Comparison of ENCODE assay signal across 1 cellular context in the genomic region with DNA sequence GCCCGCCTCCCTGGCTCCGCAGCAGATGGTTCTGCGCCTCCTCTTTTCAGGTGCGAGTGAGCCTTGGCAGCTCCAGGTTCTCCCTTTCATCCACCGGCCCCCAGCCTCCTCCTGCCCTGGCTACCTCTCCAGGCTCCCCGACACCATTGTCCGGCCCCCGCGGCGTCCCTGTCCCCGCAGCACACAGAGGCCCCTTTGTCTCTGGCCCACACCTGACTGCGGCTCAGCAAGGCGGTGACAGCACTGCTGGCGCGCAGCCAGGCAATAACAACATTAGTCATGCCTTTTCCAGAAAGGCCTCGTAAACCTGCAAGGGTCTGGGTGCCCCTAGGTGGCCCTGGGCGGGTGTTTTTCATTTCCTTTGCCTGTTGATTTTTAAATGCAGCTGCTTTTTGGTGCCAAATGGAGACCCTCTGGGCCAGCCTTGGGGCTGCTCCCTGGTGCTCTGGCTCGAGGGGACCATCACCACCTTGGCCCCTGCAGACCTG.
TF ChIP-seq lines count a peak whose summit lies in the region.

No MANE protein-coding gene starts in this region.

TF ChIP-seq in HepG2, 621 proteins besides CTCF, POLR2A, EP300 and RAD21 (continued from another document and continues in another):
- no peak for TF ChIP-seq ZNF703 (CRISPR knock-in tag; IDR thresholded peaks at IDR 0.05; ENCODE audit: borderline replicate concordance)
- 0 out of 2 replicates have a peak, but pooled peaks have one; percentile 18 for TF ChIP-seq MIER2 (CRISPR knock-in tag; IDR thresholded peaks at IDR 0.05)
- TF ChIP-seq KAT2B (IDR thresholded peaks at IDR 0.05; ENCODE audit: borderline replicate concordance, low read depth, low read length) = no peak
- TF ChIP-seq, protein P1, sequence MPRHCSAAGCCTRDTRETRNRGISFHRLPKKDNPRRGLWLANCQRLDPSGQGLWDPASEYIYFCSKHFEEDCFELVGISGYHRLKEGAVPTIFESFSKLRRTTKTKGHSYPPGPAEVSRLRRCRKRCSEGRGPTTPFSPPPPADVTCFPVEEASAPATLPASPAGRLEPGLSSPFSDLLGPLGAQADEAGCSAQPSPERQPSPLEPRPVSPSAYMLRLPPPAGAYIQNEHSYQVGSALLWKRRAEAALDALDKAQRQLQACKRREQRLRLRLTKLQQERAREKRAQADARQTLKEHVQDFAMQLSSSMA (CRISPR knock-in tag; IDR thresholded peaks at IDR 0.05) = no peak
- no peak for TF ChIP-seq SRSF9 (IDR thresholded peaks at IDR 0.05; ENCODE audit: borderline replicate concordance, insufficient read depth, low read depth, low read length, poor library complexity, severe bottlenecking)
- TF ChIP-seq, protein P2, sequence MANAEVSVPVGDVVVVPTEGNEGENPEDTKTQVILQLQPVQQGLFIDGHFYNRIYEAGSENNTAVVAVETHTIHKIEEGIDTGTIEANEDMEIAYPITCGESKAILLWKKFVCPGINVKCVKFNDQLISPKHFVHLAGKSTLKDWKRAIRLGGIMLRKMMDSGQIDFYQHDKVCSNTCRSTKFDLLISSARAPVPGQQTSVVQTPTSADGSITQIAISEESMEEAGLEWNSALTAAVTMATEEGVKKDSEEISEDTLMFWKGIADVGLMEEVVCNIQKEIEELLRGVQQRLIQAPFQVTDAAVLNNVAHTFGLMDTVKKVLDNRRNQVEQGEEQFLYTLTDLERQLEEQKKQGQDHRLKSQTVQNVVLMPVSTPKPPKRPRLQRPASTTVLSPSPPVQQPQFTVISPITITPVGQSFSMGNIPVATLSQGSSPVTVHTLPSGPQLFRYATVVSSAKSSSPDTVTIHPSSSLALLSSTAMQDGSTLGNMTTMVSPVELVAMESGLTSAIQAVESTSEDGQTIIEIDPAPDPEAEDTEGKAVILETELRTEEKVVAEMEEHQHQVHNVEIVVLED (CRISPR knock-in tag; IDR thresholded peaks at IDR 0.05; ENCODE audit: borderline replicate concordance) = peak; percentile 27; the same call in 1 of the 2 replicates
- TF ChIP-seq IKZF4 (CRISPR knock-in tag; IDR thresholded peaks at IDR 0.05; ENCODE audit: borderline replicate concordance, low read depth, not compliant biosample characterization) = no peak
- TF ChIP-seq FOXK1 (CRISPR knock-in tag; IDR thresholded peaks at IDR 0.05; ENCODE audit: borderline replicate concordance, low read depth) = peak; percentile 60; the same call in 1 of the 2 replicates
- TF ChIP-seq MAZ (IDR thresholded peaks at IDR 0.05; ENCODE audit: borderline replicate concordance, low read depth, low read length) = peak; percentile 63
- TF ChIP-seq MAZ (CRISPR knock-in tag; IDR thresholded peaks at IDR 0.05; ENCODE audit: low read depth) = no peak
- TF ChIP-seq HNRNPLL (IDR thresholded peaks at IDR 0.05; ENCODE audit: low read depth, low read length, poor library complexity, severe bottlenecking) = peak; percentile 38
- peak; percentile 99 for TF ChIP-seq ZNF331 (CRISPR knock-in tag; IDR thresholded peaks at IDR 0.05)
- TF ChIP-seq FOXJ3 (CRISPR knock-in tag; IDR thresholded peaks at IDR 0.05; ENCODE audit: borderline replicate concordance) = peak; percentile 39; the same call in 1 of the 2 replicates
- TF ChIP-seq, protein P3, sequence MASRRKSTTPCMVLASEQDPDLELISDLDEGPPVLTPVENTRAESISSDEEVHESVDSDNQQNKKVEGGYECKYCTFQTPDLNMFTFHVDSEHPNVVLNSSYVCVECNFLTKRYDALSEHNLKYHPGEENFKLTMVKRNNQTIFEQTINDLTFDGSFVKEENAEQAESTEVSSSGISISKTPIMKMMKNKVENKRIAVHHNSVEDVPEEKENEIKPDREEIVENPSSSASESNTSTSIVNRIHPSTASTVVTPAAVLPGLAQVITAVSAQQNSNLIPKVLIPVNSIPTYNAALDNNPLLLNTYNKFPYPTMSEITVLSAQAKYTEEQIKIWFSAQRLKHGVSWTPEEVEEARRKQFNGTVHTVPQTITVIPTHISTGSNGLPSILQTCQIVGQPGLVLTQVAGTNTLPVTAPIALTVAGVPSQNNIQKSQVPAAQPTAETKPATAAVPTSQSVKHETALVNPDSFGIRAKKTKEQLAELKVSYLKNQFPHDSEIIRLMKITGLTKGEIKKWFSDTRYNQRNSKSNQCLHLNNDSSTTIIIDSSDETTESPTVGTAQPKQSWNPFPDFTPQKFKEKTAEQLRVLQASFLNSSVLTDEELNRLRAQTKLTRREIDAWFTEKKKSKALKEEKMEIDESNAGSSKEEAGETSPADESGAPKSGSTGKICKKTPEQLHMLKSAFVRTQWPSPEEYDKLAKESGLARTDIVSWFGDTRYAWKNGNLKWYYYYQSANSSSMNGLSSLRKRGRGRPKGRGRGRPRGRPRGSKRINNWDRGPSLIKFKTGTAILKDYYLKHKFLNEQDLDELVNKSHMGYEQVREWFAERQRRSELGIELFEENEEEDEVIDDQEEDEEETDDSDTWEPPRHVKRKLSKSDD (CRISPR knock-in tag; IDR thresholded peaks at IDR 0.05; ENCODE audit: low read depth) = no peak
- TF ChIP-seq ZMYM3 (CRISPR knock-in tag; IDR thresholded peaks at IDR 0.05) = peak; percentile 65; the same call in 1 of the 2 replicates
- TF ChIP-seq, protein P4, sequence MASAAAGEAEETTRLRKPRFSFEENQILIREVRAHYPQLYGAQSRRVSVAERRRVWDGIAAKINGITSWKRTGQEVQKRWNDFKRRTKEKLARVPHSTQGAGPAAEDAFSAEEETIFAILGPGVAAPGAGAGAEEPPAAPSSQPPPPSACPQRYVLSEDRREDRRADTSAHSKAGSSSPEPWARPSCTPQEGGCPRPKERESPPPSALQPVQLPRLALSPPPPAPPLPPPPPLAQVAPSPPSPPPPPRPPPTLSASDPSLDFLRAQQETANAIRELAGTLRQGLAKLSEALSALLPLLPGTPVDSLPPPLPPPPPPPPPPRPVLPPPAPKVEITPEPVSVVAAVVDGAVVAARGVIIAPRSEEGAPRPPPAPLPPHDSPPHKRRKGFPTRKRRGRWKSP (CRISPR knock-in tag; IDR thresholded peaks at IDR 0.05) = no peak
- TF ChIP-seq SOX13 (IDR thresholded peaks at IDR 0.05) = no peak; the same call in 1 of the 2 replicates
- TF ChIP-seq SOX13 (CRISPR knock-in tag; conservative IDR thresholded peaks at IDR 0.05 in 1 of 2, IDR thresholded peaks at IDR 0.05 in 1 of 2) = peak in 1 of 2 experiments; percentile 89; a peak in 2 of 4 replicates
- no peak for TF ChIP-seq NR2F6 (IDR thresholded peaks at IDR 0.05)
- TF ChIP-seq NR2F6 (CRISPR knock-in tag; IDR thresholded peaks at IDR 0.05) = peak; percentile 84
- TF ChIP-seq SAP130 (CRISPR knock-in tag; IDR thresholded peaks at IDR 0.05; ENCODE audit: low read depth) = peak; percentile 86
- TF ChIP-seq, protein P5, sequence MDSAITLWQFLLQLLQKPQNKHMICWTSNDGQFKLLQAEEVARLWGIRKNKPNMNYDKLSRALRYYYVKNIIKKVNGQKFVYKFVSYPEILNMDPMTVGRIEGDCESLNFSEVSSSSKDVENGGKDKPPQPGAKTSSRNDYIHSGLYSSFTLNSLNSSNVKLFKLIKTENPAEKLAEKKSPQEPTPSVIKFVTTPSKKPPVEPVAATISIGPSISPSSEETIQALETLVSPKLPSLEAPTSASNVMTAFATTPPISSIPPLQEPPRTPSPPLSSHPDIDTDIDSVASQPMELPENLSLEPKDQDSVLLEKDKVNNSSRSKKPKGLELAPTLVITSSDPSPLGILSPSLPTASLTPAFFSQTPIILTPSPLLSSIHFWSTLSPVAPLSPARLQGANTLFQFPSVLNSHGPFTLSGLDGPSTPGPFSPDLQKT (CRISPR knock-in tag; IDR thresholded peaks at IDR 0.05; ENCODE audit: borderline replicate concordance) = no peak
- TF ChIP-seq HMG20B (CRISPR knock-in tag; conservative IDR thresholded peaks at IDR 0.05) = 0 out of 2 replicates have a peak, but pooled peaks have one; percentile 57
- TF ChIP-seq SNAPC2 (CRISPR knock-in tag; IDR thresholded peaks at IDR 0.05) = no peak
- peak; percentile 81 for TF ChIP-seq FOXA3 (CRISPR knock-in tag; IDR thresholded peaks at IDR 0.05)
- no peak for TF ChIP-seq AHR (CRISPR knock-in tag; IDR thresholded peaks at IDR 0.05)
- no peak for TF ChIP-seq NBN (conservative IDR thresholded peaks at IDR 0.05)
- TF ChIP-seq, protein P6, sequence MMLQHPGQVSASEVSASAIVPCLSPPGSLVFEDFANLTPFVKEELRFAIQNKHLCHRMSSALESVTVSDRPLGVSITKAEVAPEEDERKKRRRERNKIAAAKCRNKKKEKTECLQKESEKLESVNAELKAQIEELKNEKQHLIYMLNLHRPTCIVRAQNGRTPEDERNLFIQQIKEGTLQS (CRISPR knock-in tag; IDR thresholded peaks at IDR 0.05) = peak; percentile 74
- no peak for TF ChIP-seq DR1 (CRISPR knock-in tag; IDR thresholded peaks at IDR 0.05)
- peak; percentile 97 for TF ChIP-seq FOSL2 (CRISPR knock-in tag; IDR thresholded peaks at IDR 0.05)
- TF ChIP-seq, protein P7, sequence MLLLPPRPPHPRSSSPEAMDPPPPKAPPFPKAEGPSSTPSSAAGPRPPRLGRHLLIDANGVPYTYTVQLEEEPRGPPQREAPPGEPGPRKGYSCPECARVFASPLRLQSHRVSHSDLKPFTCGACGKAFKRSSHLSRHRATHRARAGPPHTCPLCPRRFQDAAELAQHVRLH (CRISPR knock-in tag; IDR thresholded peaks at IDR 0.05; ENCODE audit: borderline replicate concordance, low read depth) = no peak; the same call in 1 of the 2 replicates
- no peak for TF ChIP-seq KLF15 (CRISPR knock-in tag; IDR thresholded peaks at IDR 0.05; ENCODE audit: borderline replicate concordance)
- no peak for TF ChIP-seq CBFB (CRISPR knock-in tag; IDR thresholded peaks at IDR 0.05)
- TF ChIP-seq SYNCRIP (IDR thresholded peaks at IDR 0.05; ENCODE audit: insufficient read depth, low read depth, low read length) = no peak
- TF ChIP-seq, protein P8, sequence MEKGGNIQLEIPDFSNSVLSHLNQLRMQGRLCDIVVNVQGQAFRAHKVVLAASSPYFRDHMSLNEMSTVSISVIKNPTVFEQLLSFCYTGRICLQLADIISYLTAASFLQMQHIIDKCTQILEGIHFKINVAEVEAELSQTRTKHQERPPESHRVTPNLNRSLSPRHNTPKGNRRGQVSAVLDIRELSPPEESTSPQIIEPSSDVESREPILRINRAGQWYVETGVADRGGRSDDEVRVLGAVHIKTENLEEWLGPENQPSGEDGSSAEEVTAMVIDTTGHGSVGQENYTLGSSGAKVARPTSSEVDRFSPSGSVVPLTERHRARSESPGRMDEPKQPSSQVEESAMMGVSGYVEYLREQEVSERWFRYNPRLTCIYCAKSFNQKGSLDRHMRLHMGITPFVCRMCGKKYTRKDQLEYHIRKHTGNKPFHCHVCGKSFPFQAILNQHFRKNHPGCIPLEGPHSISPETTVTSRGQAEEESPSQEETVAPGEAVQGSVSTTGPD (CRISPR knock-in tag; IDR thresholded peaks at IDR 0.05) = no peak; the same call in 1 of the 2 replicates
- TF ChIP-seq ZNF619 (CRISPR knock-in tag; IDR thresholded peaks at IDR 0.05) = no peak
- TF ChIP-seq HHEX (CRISPR knock-in tag; IDR thresholded peaks at IDR 0.05) = 0 out of 2 replicates have a peak, but pooled peaks have one; percentile 14
- TF ChIP-seq, protein P9, sequence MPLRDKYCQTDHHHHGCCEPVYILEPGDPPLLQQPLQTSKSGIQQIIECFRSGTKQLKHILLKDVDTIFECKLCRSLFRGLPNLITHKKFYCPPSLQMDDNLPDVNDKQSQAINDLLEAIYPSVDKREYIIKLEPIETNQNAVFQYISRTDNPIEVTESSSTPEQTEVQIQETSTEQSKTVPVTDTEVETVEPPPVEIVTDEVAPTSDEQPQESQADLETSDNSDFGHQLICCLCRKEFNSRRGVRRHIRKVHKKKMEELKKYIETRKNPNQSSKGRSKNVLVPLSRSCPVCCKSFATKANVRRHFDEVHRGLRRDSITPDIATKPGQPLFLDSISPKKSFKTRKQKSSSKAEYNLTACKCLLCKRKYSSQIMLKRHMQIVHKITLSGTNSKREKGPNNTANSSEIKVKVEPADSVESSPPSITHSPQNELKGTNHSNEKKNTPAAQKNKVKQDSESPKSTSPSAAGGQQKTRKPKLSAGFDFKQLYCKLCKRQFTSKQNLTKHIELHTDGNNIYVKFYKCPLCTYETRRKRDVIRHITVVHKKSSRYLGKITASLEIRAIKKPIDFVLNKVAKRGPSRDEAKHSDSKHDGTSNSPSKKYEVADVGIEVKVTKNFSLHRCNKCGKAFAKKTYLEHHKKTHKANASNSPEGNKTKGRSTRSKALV (CRISPR knock-in tag; IDR thresholded peaks at IDR 0.05) = no peak
- TF ChIP-seq DMAP1 (CRISPR knock-in tag; IDR thresholded peaks at IDR 0.05) = peak; percentile 56; the same call in 1 of the 2 replicates
- no peak for TF ChIP-seq ZNF841 (CRISPR knock-in tag; IDR thresholded peaks at IDR 0.05; ENCODE audit: borderline replicate concordance)
- TF ChIP-seq, protein P10, sequence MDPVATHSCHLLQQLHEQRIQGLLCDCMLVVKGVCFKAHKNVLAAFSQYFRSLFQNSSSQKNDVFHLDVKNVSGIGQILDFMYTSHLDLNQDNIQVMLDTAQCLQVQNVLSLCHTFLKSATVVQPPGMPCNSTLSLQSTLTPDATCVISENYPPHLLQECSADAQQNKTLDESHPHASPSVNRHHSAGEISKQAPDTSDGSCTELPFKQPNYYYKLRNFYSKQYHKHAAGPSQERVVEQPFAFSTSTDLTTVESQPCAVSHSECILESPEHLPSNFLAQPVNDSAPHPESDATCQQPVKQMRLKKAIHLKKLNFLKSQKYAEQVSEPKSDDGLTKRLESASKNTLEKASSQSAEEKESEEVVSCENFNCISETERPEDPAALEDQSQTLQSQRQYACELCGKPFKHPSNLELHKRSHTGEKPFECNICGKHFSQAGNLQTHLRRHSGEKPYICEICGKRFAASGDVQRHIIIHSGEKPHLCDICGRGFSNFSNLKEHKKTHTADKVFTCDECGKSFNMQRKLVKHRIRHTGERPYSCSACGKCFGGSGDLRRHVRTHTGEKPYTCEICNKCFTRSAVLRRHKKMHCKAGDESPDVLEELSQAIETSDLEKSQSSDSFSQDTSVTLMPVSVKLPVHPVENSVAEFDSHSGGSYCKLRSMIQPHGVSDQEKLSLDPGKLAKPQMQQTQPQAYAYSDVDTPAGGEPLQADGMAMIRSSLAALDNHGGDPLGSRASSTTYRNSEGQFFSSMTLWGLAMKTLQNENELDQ (CRISPR knock-in tag; IDR thresholded peaks at IDR 0.05; ENCODE audit: borderline replicate concordance) = no peak
- peak; percentile 64 for TF ChIP-seq SRSF1 (optimal IDR thresholded peaks at IDR 0.05; ENCODE audit: low read depth, low read length)
- TF ChIP-seq RNF2 (conservative IDR thresholded peaks at IDR 0.05; ENCODE audit: low read depth) = no peak
- no peak for TF ChIP-seq TOPORS (CRISPR knock-in tag; IDR thresholded peaks at IDR 0.05)
- no peak for TF ChIP-seq EEA1 (CRISPR knock-in tag; IDR thresholded peaks at IDR 0.05; ENCODE audit: borderline replicate concordance)
- TF ChIP-seq ZNF274 (CRISPR knock-in tag; IDR thresholded peaks at IDR 0.05) = no peak
- no peak for TF ChIP-seq ZNF605 (CRISPR knock-in tag; IDR thresholded peaks at IDR 0.05)
